Comparison of ENCODE assay signal across 19 cellular contexts in genomic region chr7:122225874-122226273, GRCh38.
DNase-seq lines count a peak whose midpoint lies in the region; ATAC-seq, FAIRE-seq and TF ChIP-seq lines count a peak whose summit lies in the region.
"Had no signal": no experiment of that assay in that cellular context is flagged by ENCODE, and none has a peak within 500 bp of the region (broad histone marks: within the 10 kb centered on the region; RNA-seq: fewer than 3 reads in every experiment).

No MANE protein-coding gene starts in this region.

- H3K27ac ChIP-seq in right lobe of liver: no peak overlapping the region
- H3K27ac ChIP-seq in HepG2 (ENCODE audit: extremely low read length, insufficient read depth, low read length): no peak overlapping the region
- H3K27ac ChIP-seq in esophagus squamous epithelium: no peak overlapping the region
- H3K27ac ChIP-seq: BLaER1, GM23248, HL-60 had no signal

- no peak for TF ChIP-seq EP300 in HepG2 (IDR thresholded peaks at IDR 0.05; ENCODE audit: low read depth in 2 of 2, low read length in 2 of 2)
- TF ChIP-seq EP300 in HepG2 (CRISPR knock-in tag; IDR thresholded peaks at IDR 0.05; ENCODE audit: borderline replicate concordance): no peak

- TF ChIP-seq RAD21 in HepG2 (CRISPR knock-in tag; IDR thresholded peaks at IDR 0.05): no peak

- no peak for TF ChIP-seq CTCF in right lobe of liver (IDR thresholded peaks at IDR 0.05)
- no peak for TF ChIP-seq CTCF in HepG2 (CRISPR knock-in tag; IDR thresholded peaks at IDR 0.05)
- no peak for TF ChIP-seq CTCF in esophagus squamous epithelium (IDR thresholded peaks at IDR 0.05)

- no TSS peak for BruUV-seq in HepG2 (replicated peaks; lab: Mats Ljungman, UMichigan)

- no peak for DNase-seq in right lobe of liver
- no peak for DNase-seq in HepG2 (ENCODE audit: low spot score)
- DNase-seq in adipocyte (ENCODE audit: low read depth): no peak
- no peak for DNase-seq in left lobe of liver (ENCODE audit: low spot score)
- DNase-seq in esophagus squamous epithelium (lab: John Stamatoyannopoulos, UW): no peak
- DNase-seq in activated naive CD8-positive, alpha-beta T cell treated with anti-CD3 and anti-CD28 coated beads, Interleukin-2, amount 50 U/mL, for 24 hours: no peak
- no peak for DNase-seq in urothelium cell line (ENCODE audit: low spot score)
- DNase-seq: 8988T; CD4-positive, alpha-beta memory T cell; DMS153; DMS79; GDM1; GM23248; HCEC 1CT had no signal

- H3K79me2 ChIP-seq in HepG2 (ENCODE audit: insufficient read depth, low read length): no peaks in the 10 kb centered on the region

- no peaks in the 10 kb centered on the region for H3K27me3 Mint-ChIP-seq in activated naive CD8-positive, alpha-beta T cell treated with anti-CD3 and anti-CD28 coated beads, Interleukin-2, amount 50 U/mL, for 24 hours
- H3K27me3 Mint-ChIP-seq: CD4-positive, alpha-beta memory T cell had no signal

- H3K4me3 Mint-ChIP-seq in activated naive CD8-positive, alpha-beta T cell treated with anti-CD3 and anti-CD28 coated beads, Interleukin-2, amount 50 U/mL, for 24 hours: no peak overlapping the region
- H3K4me3 Mint-ChIP-seq: CD14-positive monocyte; CD4-positive, alpha-beta memory T cell had no signal

- H3K36me3 Mint-ChIP-seq in activated naive CD8-positive, alpha-beta T cell treated with anti-CD3 and anti-CD28 coated beads, Interleukin-2, amount 50 U/mL, for 24 hours (ENCODE audit: low read depth): no peaks in the 10 kb centered on the region
- H3K36me3 Mint-ChIP-seq: CD14-positive monocyte; CD4-positive, alpha-beta memory T cell had no signal

- no peak overlapping the region for H3K9ac ChIP-seq in HepG2 (ENCODE audit: insufficient read depth, low read depth, low read length)
- H3K9ac ChIP-seq in adipocyte (ENCODE audit: low read length): peak overlapping the region; percentile 36
- H3K9ac ChIP-seq: BLaER1, GM23248 had no signal

- no peaks in the 10 kb centered on the region for H4K20me1 ChIP-seq in HepG2 (ENCODE audit: insufficient read depth, low read length)
- H4K20me1 ChIP-seq: BLaER1 had no signal

- CTCF ChIA-PET in HepG2 (lab: Yijun Ruan, JAX; ENCODE audit: low intra/inter-chr PET ratio, low total read pairs): no interaction called here

- H3K36me3 ChIP-seq in right lobe of liver (no peaks in the 10 kb centered on the region), HepG2 (replicated peaks in 1 of 2; ENCODE audit: control insufficient read depth in 1 of 2, insufficient read depth in 2 of 2, low read length in 2 of 2) (no peaks in the 10 kb centered on the region), adipocyte (ENCODE audit: control insufficient read depth, insufficient read depth, low read length, severe bottlenecking) (no peaks in the 10 kb centered on the region), esophagus squamous epithelium (no peaks in the 10 kb centered on the region)
- H3K36me3 ChIP-seq: BLaER1 had no signal

- TF ChIP-seq POLR2A in right lobe of liver (IDR thresholded peaks at IDR 0.05) (no peak), HepG2 (IDR thresholded peaks at IDR 0.05; ENCODE audit: insufficient read depth in 1 of 2, low read depth in 2 of 2, low read length in 2 of 2) (no peak), esophagus squamous epithelium (IDR thresholded peaks at IDR 0.05) (no peak)

- no peaks in the 10 kb centered on the region for H3K4me1 Mint-ChIP-seq in activated naive CD8-positive, alpha-beta T cell treated with anti-CD3 and anti-CD28 coated beads, Interleukin-2, amount 50 U/mL, for 24 hours
- H3K4me1 Mint-ChIP-seq: CD14-positive monocyte; CD4-positive, alpha-beta memory T cell had no signal

- H3K27ac Mint-ChIP-seq in activated naive CD8-positive, alpha-beta T cell treated with anti-CD3 and anti-CD28 coated beads, Interleukin-2, amount 50 U/mL, for 24 hours: no peak overlapping the region
- H3K27ac Mint-ChIP-seq: CD14-positive monocyte; CD4-positive, alpha-beta memory T cell had no signal

- H3K9me3 Mint-ChIP-seq in activated naive CD8-positive, alpha-beta T cell treated with anti-CD3 and anti-CD28 coated beads, Interleukin-2, amount 50 U/mL, for 24 hours: no peaks in the 10 kb centered on the region
- H3K9me3 Mint-ChIP-seq: CD14-positive monocyte had no signal

- H3K4me3 ChIP-seq in right lobe of liver (no peak overlapping the region), HepG2 (replicated peaks in 1 of 3; ENCODE audit: insufficient read depth in 1 of 3, low read depth in 2 of 3, low read length in 3 of 3) (no peak overlapping the region), adipocyte (ENCODE audit: low read length) (peak overlapping the region; percentile 24), esophagus squamous epithelium (no peak overlapping the region)
- H3K4me3 ChIP-seq: BLaER1, GM23248 had no signal

- ATAC-seq in right lobe of liver (peak in 3 of 4 donors; percentile 26 to 62 (median 36)), HepG2 (no peak), left lobe of liver (peak; percentile 83)
- no peak for ATAC-seq in activated naive CD8-positive, alpha-beta T cell treated with anti-CD3 and anti-CD28 coated beads, Interleukin-2, amount 50 U/mL, for 24 hours

- H3K4me2 ChIP-seq in HepG2 (ENCODE audit: low read depth, low read length): no peak overlapping the region
- H3K4me2 ChIP-seq: BLaER1 had no signal

- POLR2A ChIA-PET in HepG2 (lab: Yijun Ruan, JAX): interaction anchor here (0.9 kb wide), 1 partner anchor 13 kb away, joined by 3 read pairs; no protein-coding TSS in a partner anchor

- no peaks in the 10 kb centered on the region for H3K27me3 ChIP-seq in right lobe of liver
- no peaks in the 10 kb centered on the region for H3K27me3 ChIP-seq in HepG2 (ENCODE audit: control insufficient read depth in 1 of 2, insufficient read depth in 2 of 2, low read length in 2 of 2)
- H3K27me3 ChIP-seq in adipocyte (replicated peaks; ENCODE audit: control insufficient read depth, insufficient read depth, low read length): no peaks in the 10 kb centered on the region
- no peaks in the 10 kb centered on the region for H3K27me3 ChIP-seq in esophagus squamous epithelium
- H3K27me3 ChIP-seq: BLaER1 had no signal

- H3K4me1 ChIP-seq in right lobe of liver (no peaks in the 10 kb centered on the region), HepG2 (ENCODE audit: insufficient read depth, low read length) (no peaks in the 10 kb centered on the region), adipocyte (ENCODE audit: control insufficient read depth, insufficient read depth, low read length) (peaks cover 18% of the 10 kb centered on the region), esophagus squamous epithelium (no peaks in the 10 kb centered on the region)
- H3K4me1 ChIP-seq: BLaER1 had no signal

- in situ Hi-C loops in HepG2 (cut with HindIII; ENCODE audit: extremely low pct_ligation_motif_present, low pct_unique_long_range_greater_than_20kb): no loop called here

- intact Hi-C loops in right lobe of liver (cut with DNase I) (no loop called here), HepG2 (cut with micrococcal nuclease; ENCODE audit: unreplicated experiment) (no loop called here), esophagus squamous epithelium (cut with DNase I) (loop anchor here (10.0 kb wide), 1 partner anchor 131 kb away; no protein-coding TSS in a partner anchor)

- 30% methylated on average over 3 of the region's 3 CpGs for WGBS in right lobe of liver (ENCODE audit: insufficient coverage, low coverage, low lambda C conversion rate, missing lambda C conversion rate)
- WGBS in HepG2 (ENCODE audit: low lambda C conversion rate): 45% methylated on average over 3 of the region's 3 CpGs
- 59 to 64% methylated on average over 3 of the region's 3 CpGs for WGBS in esophagus squamous epithelium, 2 donors

- no peak overlapping the region for H2AFZ ChIP-seq in HepG2 (ENCODE audit: low read length)
- H2AFZ ChIP-seq: GM23248 had no signal

- H3K9me3 ChIP-seq in right lobe of liver (peaks cover 0 to 5% (median 0%) of the 10 kb centered on the region in 4 donors), HepG2 (ENCODE audit: low read length) (no peaks in the 10 kb centered on the region), adipocyte (ENCODE audit: control insufficient read depth, low read length) (no peaks in the 10 kb centered on the region), esophagus squamous epithelium (no peaks in the 10 kb centered on the region)
- H3K9me3 ChIP-seq: BLaER1 had no signal

- FAIRE-seq in HepG2 (lab: Jason Lieb, UNC) (no peak), urothelium cell line (lab: Jason Lieb, UNC) (no peak)
- FAIRE-seq: GM12892, GM18507 had no signal

TF ChIP-seq in HepG2, 621 proteins besides CTCF, POLR2A, EP300 and RAD21 (continues in another document):
- TF ChIP-seq MLXIP (CRISPR knock-in tag; IDR thresholded peaks at IDR 0.05; ENCODE audit: borderline replicate concordance) (no peak), GMEB2 (CRISPR knock-in tag; IDR thresholded peaks at IDR 0.05; ENCODE audit: low read depth) (no peak), ZC3H4 (CRISPR knock-in tag; IDR thresholded peaks at IDR 0.05; ENCODE audit: borderline replicate concordance) (no peak)

Comparison
In these comparisons a context has a peak if more than half of its experiments do, and no peak if none do; other contexts are left out.
1. ATAC-seq: peak in right lobe of liver (3 of 4) and left lobe of liver (single experiment); none in HepG2 (single experiment) and activated naive CD8-positive, alpha-beta T cell treated with anti-CD3 and anti-CD28 coated beads, Interleukin-2, amount 50 U/mL, for 24 hours (single experiment).